Comparison of ENCODE assay signal across 10 cellular contexts in the genomic region with DNA sequence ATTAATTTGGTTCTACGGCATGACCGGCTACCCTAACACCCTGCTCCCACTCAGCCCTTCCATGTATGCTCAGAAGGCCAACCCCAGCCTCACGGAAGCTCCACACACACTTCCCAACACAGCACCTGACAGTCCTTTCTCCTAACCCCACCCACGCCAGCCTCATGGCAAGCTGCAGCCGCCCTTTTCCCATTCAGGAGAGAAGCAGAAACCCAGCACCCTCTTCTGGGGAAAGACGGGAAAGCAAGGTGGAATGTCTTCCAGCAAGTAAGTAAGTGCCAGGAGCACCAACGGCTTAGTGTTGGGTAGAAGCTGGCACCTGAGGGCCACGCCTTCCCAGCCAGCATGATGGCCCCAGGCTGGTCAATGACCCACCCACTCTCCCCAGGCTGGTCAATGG. TPM values are rescaled to one million over a fixed set of nuclear protein-coding genes. Genes with fewer than 3 reads are reported as not detected.
DNase-seq lines count a peak whose midpoint lies in the region; ATAC-seq, FAIRE-seq and TF ChIP-seq lines count a peak whose summit lies in the region.
"Had no signal": no experiment of that assay in that cellular context is flagged by ENCODE, and none has a peak within 500 bp of the region (broad histone marks: within the 10 kb centered on the region; RNA-seq: fewer than 3 reads in every experiment).

No MANE protein-coding gene starts in this region.

- TF ChIP-seq CTCF in pancreas (IDR thresholded peaks at IDR 0.05), result no peak

- no peak overlapping the region for H3K27ac ChIP-seq in epithelial cell of prostate
- H3K27ac ChIP-seq in pancreas, result no peak overlapping the region

- H3K36me3 Mint-ChIP-seq in T-helper 2 cell treated with Interferon-gamma antibody and Interleukin-4, amounts not matched to agents 5 μg/mL and 100 μg/mL, for 36 hours (ENCODE audit: low read depth), result no peaks in the 10 kb centered on the region

- H3K36me3 ChIP-seq in pancreas, result no peaks in the 10 kb centered on the region

- no peak overlapping the region for H3K4me3 ChIP-seq in pancreas

- DNase-seq in NCI-H1436 (lab: John Stamatoyannopoulos, UW) (peak; percentile 28), NCI-H1436 treated with DMSO at 0.1 percent for 48 hours (lab: John Stamatoyannopoulos, UW) (no peak), NCI-H82 treated with DMSO at 0.1 percent for 48 hours (lab: John Stamatoyannopoulos, UW; ENCODE audit: unreplicated experiment) (peak; percentile 70), epithelial cell of prostate (ENCODE audit: low read depth, low spot score) (peak; percentile 18), pancreas (peak in 2 of 6 donors; percentile 39 to 54), activated T-cell treated with anti-CD3 and anti-CD28 coated beads for 4 hours (no peak)
- DNase-seq in T-helper 2 cell treated with Interferon-gamma antibody and Interleukin-4, amounts not matched to agents 5 μg/mL and 100 μg/mL, for 36 hours (ENCODE audit: low spot score), result no peak

- H3K4me3 Mint-ChIP-seq in T-helper 2 cell treated with Interferon-gamma antibody and Interleukin-4, amounts not matched to agents 5 μg/mL and 100 μg/mL, for 36 hours, result no peak overlapping the region
- H3K4me3 Mint-ChIP-seq: B cell, mesothelial cell of epicardium had no signal

- ATAC-seq in pancreas (peak; percentile 66 to 85 (median 84)), HG03045 (IDR thresholded peaks at IDR 0.05; ENCODE audit: unreplicated experiment) (no peak)

- FAIRE-seq in pancreas (lab: Jason Lieb, UNC), result no peak

- no peaks in the 10 kb centered on the region for H3K27me3 ChIP-seq in pancreas

- H3K4me1 Mint-ChIP-seq in T-helper 2 cell treated with Interferon-gamma antibody and Interleukin-4, amounts not matched to agents 5 μg/mL and 100 μg/mL, for 36 hours (ENCODE audit: low read depth), result peaks cover 1% of the 10 kb centered on the region

- no peaks in the 10 kb centered on the region for H3K9me3 ChIP-seq in pancreas

- no peak overlapping the region for H3K27ac Mint-ChIP-seq in T-helper 2 cell treated with Interferon-gamma antibody and Interleukin-4, amounts not matched to agents 5 μg/mL and 100 μg/mL, for 36 hours
- H3K27ac Mint-ChIP-seq: B cell, mesothelial cell of epicardium had no signal

- H3K4me1 ChIP-seq in pancreas, result no peaks in the 10 kb centered on the region

- H3K27me3 Mint-ChIP-seq in T-helper 2 cell treated with Interferon-gamma antibody and Interleukin-4, amounts not matched to agents 5 μg/mL and 100 μg/mL, for 36 hours (ENCODE audit: low read depth), result no peaks in the 10 kb centered on the region
- H3K27me3 Mint-ChIP-seq: B cell had no signal

- intact Hi-C loops in pancreas (cut with DNase I), result no loop called here

- no peaks in the 10 kb centered on the region for H3K9me3 Mint-ChIP-seq in T-helper 2 cell treated with Interferon-gamma antibody and Interleukin-4, amounts not matched to agents 5 μg/mL and 100 μg/mL, for 36 hours
- H3K9me3 Mint-ChIP-seq: mesothelial cell of epicardium had no signal

- WGBS in pancreas, 2 donors, result 42% methylated on average over 8 of the region's 8 CpGs

RNA-seq across cellular contexts. Expression of a gene that starts 32.1 kb away (rescaled TPM):
- total RNA-seq in pancreas, result 10 to 100 TPM; 15.4 to 57.4 (median 22.5) TPM
- 10 to 100 TPM; 39.2 to 65.7 TPM for polyA plus RNA-seq in pancreas

Comparison
In these comparisons a context has a peak if more than half of its experiments do, and no peak if none do; other contexts are left out.
1. DNase-seq: peak in NCI-H1436 (single experiment), NCI-H82 treated with DMSO at 0.1 percent for 48 hours (single experiment) and epithelial cell of prostate (single experiment); none in NCI-H1436 treated with DMSO at 0.1 percent for 48 hours (single experiment), activated T-cell treated with anti-CD3 and anti-CD28 coated beads for 4 hours (single experiment) and T-helper 2 cell treated with Interferon-gamma antibody and Interleukin-4, amounts not matched to agents 5 μg/mL and 100 μg/mL, for 36 hours (single experiment).